ENCODE assay signal across 13 cellular contexts in the genomic region with DNA sequence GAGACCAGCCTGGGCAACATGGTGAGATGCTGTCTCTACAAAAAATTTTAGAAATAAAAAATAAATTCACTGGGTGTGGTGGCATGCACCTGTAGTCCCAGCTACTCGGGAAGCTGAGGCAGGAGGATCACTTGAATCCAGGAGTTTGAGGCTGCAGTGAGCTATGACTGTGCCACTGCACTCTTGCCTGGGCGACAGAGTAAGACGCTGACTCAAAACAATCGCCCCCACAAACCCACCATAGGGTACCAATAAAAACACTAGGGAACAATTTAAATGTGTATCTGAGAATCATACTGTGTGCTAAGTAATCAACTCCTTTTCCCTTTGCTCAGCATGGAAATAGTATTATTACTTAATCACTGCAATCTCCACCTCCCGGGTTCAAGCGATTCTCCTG. TPM values are rescaled to one million over a fixed set of nuclear protein-coding genes. Genes with fewer than 3 reads are reported as not detected.
DNase-seq lines count a peak whose midpoint lies in the region; ATAC-seq, FAIRE-seq and TF ChIP-seq lines count a peak whose summit lies in the region.
"Not testable (repeated sequence)": the region's sequence is repeated elsewhere in the genome, so short reads cannot be mapped to it uniquely, and the experiment has no call there.
"Had no signal": no experiment of that assay in that cellular context is flagged by ENCODE, and none has a peak within 500 bp of the region (broad histone marks: within the 10 kb centered on the region; RNA-seq: fewer than 3 reads in every experiment).

No MANE protein-coding gene starts in this region.

- not testable (repeated sequence) for FAIRE-seq in GM12878 (lab: Jason Lieb, UNC)

- H4K20me1 ChIP-seq in BLaER1 (peaks cover 85% of the 10 kb centered on the region), SK-N-SH (ENCODE audit: insufficient read depth) (peaks cover 86% of the 10 kb centered on the region), GM12878 (ENCODE audit: control insufficient read depth, insufficient read depth) (peaks cover 12% of the 10 kb centered on the region)

- CTCF ChIA-PET in SK-N-SH (lab: Yijun Ruan, JAX); naive thymus-derived CD4-positive, alpha-beta T cell (lab: Charles Lee): not testable (repeated sequence)
- CTCF ChIA-PET in GM12878 (lab: Yijun Ruan, JAX): interaction anchor here (0.7 to 1.1 kb wide), 2 partner anchors 9 to 27 kb away, joined by 3 to 4 read pairs; a partner anchor contains a TSS

- H3K9me3 Mint-ChIP-seq in activated T-helper 1 cell treated with anti-CD3 and anti-CD28 coated beads, Interleukin-12 subunit alpha, Interleukin-12 subunit beta, Interleukin-2, Interleukin-4 antibody, amounts not matched to agents 30 ng/mL and 10 ng/mL and 1 ng/mL, durations not matched to agents 14 hours and 24 hours and 36 hours; naive thymus-derived CD4-positive, alpha-beta T cell: not testable (repeated sequence)

- not testable (repeated sequence) for TF ChIP-seq RAD21 in SK-N-SH (IDR thresholded peaks at IDR 0.05; ENCODE audit: low read length); GM12878 (IDR thresholded peaks at IDR 0.05; ENCODE audit: insufficient read depth, low read depth, low read length)

- H3K4me3 Mint-ChIP-seq in activated T-helper 1 cell treated with anti-CD3 and anti-CD28 coated beads, Interleukin-12 subunit alpha, Interleukin-12 subunit beta, Interleukin-2, Interleukin-4 antibody, amounts not matched to agents 30 ng/mL and 10 ng/mL and 1 ng/mL, durations not matched to agents 14 hours and 24 hours and 36 hours: peak overlapping the region; percentile 99
- H3K4me3 Mint-ChIP-seq in naive thymus-derived CD4-positive, alpha-beta T cell: peak overlapping the region; percentile 23 to 100 (median 96)

- H3K9ac ChIP-seq in BLaER1; HUES48 (ENCODE audit: low read depth, low read length); SK-N-SH; GM12878 (ENCODE audit: control insufficient read depth, insufficient read depth, low read length): not testable (repeated sequence)

- BruUV-seq in GM12878 (replicated peaks; lab: Mats Ljungman, UMichigan): not testable (repeated sequence)

- TF ChIP-seq CTCF in SK-N-SH (IDR thresholded peaks at IDR 0.05); GM12878 (IDR thresholded peaks at IDR 0.05 in 2 of 3, conservative IDR thresholded peaks at IDR 0.05 in 1 of 3; ENCODE audit: control insufficient read depth in 2 of 3, extremely low read depth in 1 of 3, insufficient read depth in 1 of 3, low read depth in 3 of 3, low read length in 3 of 3): not testable (repeated sequence)

- not testable (repeated sequence) for DNase-seq in SK-N-SH; activated T-helper 1 cell treated with anti-CD3 and anti-CD28 coated beads, Interleukin-12 subunit alpha, Interleukin-12 subunit beta, Interleukin-2, Interleukin-4 antibody, amounts not matched to agents 30 ng/mL and 10 ng/mL and 1 ng/mL, durations not matched to agents 14 hours and 24 hours and 36 hours (ENCODE audit: low spot score); GM12878 (ENCODE audit: low read depth, low spot score); naive thymus-derived CD4-positive, alpha-beta T cell
- peak; percentile 26 to 42 for DNase-seq in activated CD4-positive, alpha-beta T cell treated with anti-CD3 and anti-CD28 coated beads, Interleukin-2, amount 50 U/mL, for 48 hours
- DNase-seq in stimulated activated CD4-positive, alpha-beta T cell treated with anti-CD3 and anti-CD28 coated beads, Interleukin-2, amount 100 ng/mL, for 4 hours (ENCODE audit: low read depth): peak; percentile 9

- peak overlapping the region; percentile 85 for H3K4me2 ChIP-seq in BLaER1
- H3K4me2 ChIP-seq in SK-N-SH: 0 out of 2 replicates have a peak overlapping the region, but pooled peaks have one; percentile 85
- peak overlapping the region; percentile 89 for H3K4me2 ChIP-seq in GM12878 (ENCODE audit: control insufficient read depth, insufficient read depth)

- 84% methylated on average over 6 of the region's 6 CpGs for WGBS in SK-N-SH (ENCODE audit: low lambda C conversion rate)
- 72% methylated on average over 6 of the region's 6 CpGs for WGBS in GM12878 (ENCODE audit: insufficient coverage, insufficient replicate concordance, low lambda C conversion rate, missing lambda C conversion rate)

- not testable (repeated sequence) for H3K4me3 ChIP-seq in BLaER1; SK-N-SH (ENCODE audit: low read depth in 2 of 2, low read length in 1 of 2)
- H3K4me3 ChIP-seq in HUES48 (ENCODE audit: low read depth, low read length) (peak overlapping the region; percentile 31; the same call in 1 of the 2 replicates), GM12878 (peak overlapping the region; percentile 27; the same call in 1 of the 2 replicates)
- peak overlapping the region; percentile 14 for H3K4me3 ChIP-seq in naive thymus-derived CD4-positive, alpha-beta T cell (ENCODE audit: low read length)

- H3K36me3 ChIP-seq in BLaER1: peaks cover 34% of the 10 kb centered on the region
- peaks cover 42% of the 10 kb centered on the region for H3K36me3 ChIP-seq in HUES48 (ENCODE audit: control insufficient read depth, insufficient read depth, low read length)
- H3K36me3 ChIP-seq in SK-N-SH (replicated peaks in 1 of 2; ENCODE audit: control insufficient read depth in 1 of 2, insufficient read depth in 2 of 2, low read length in 1 of 2): peaks cover 32 to 43% of the 10 kb centered on the region in 2 experiments
- not testable (repeated sequence) for H3K36me3 ChIP-seq in GM12878 (ENCODE audit: control insufficient read depth in 2 of 2, insufficient read depth in 2 of 2, low read length in 1 of 2)
- H3K36me3 ChIP-seq in naive thymus-derived CD4-positive, alpha-beta T cell (ENCODE audit: control insufficient read depth in 2 of 3, insufficient read depth in 3 of 3, low read length in 3 of 3): peaks cover 0 to 23% (median 7%) of the 10 kb centered on the region in 3 experiments

- H2AFZ ChIP-seq in SK-N-SH (ENCODE audit: low read depth); GM12878 (ENCODE audit: control insufficient read depth, low read depth, low read length): not testable (repeated sequence)

- H3K4me1 Mint-ChIP-seq in activated T-helper 1 cell treated with anti-CD3 and anti-CD28 coated beads, Interleukin-12 subunit alpha, Interleukin-12 subunit beta, Interleukin-2, Interleukin-4 antibody, amounts not matched to agents 30 ng/mL and 10 ng/mL and 1 ng/mL, durations not matched to agents 14 hours and 24 hours and 36 hours (ENCODE audit: low read depth): peaks cover 74% of the 10 kb centered on the region
- peaks cover 69 to 99% (median 90%) of the 10 kb centered on the region in 7 donors for H3K4me1 Mint-ChIP-seq in naive thymus-derived CD4-positive, alpha-beta T cell

- not testable (repeated sequence) for H3K27me3 Mint-ChIP-seq in activated T-helper 1 cell treated with anti-CD3 and anti-CD28 coated beads, Interleukin-12 subunit alpha, Interleukin-12 subunit beta, Interleukin-2, Interleukin-4 antibody, amounts not matched to agents 30 ng/mL and 10 ng/mL and 1 ng/mL, durations not matched to agents 14 hours and 24 hours and 36 hours (ENCODE audit: insufficient read depth); naive thymus-derived CD4-positive, alpha-beta T cell

- RAD21 ChIA-PET in GM12878 (lab: Charles Lee; ENCODE audit: unreplicated experiment): not testable (repeated sequence)

- H3K9me2 ChIP-seq in SK-N-SH: not testable (repeated sequence)

- H3K79me2 ChIP-seq in SK-N-SH (ENCODE audit: insufficient read depth) (peaks cover 91% of the 10 kb centered on the region), GM12878 (ENCODE audit: control insufficient read depth, insufficient read depth, low read length) (peaks cover 91% of the 10 kb centered on the region)

- ATAC-seq in GM12878; naive thymus-derived CD4-positive, alpha-beta T cell: not testable (repeated sequence)

- not testable (repeated sequence) for H3K27me3 ChIP-seq in BLaER1; HUES48 (ENCODE audit: control insufficient read depth, insufficient read depth, low read length); SK-N-SH (ENCODE audit: insufficient read depth); GM12878 (replicated peaks in 1 of 2; ENCODE audit: control insufficient read depth in 2 of 2, insufficient read depth in 2 of 2, low read length in 1 of 2); naive thymus-derived CD4-positive, alpha-beta T cell (ENCODE audit: control insufficient read depth in 2 of 2, insufficient read depth in 2 of 2, low read length in 2 of 2)

- peaks cover 63% of the 10 kb centered on the region for H3K4me1 ChIP-seq in BLaER1
- H3K4me1 ChIP-seq in HUES48 (ENCODE audit: control insufficient read depth, insufficient read depth, low read length): peaks cover 55% of the 10 kb centered on the region
- H3K4me1 ChIP-seq in SK-N-SH (ENCODE audit: control insufficient read depth in 1 of 2, insufficient read depth in 2 of 2, low read depth in 1 of 2, low read length in 1 of 2): peaks cover 11 to 50% of the 10 kb centered on the region in 2 experiments; a peak in 3 of 4 replicates
- peaks cover 26% of the 10 kb centered on the region for H3K4me1 ChIP-seq in GM12878 (ENCODE audit: control insufficient read depth, insufficient read depth, low read length)
- peaks cover 73 to 80% of the 10 kb centered on the region in 2 donors for H3K4me1 ChIP-seq in naive thymus-derived CD4-positive, alpha-beta T cell (ENCODE audit: control insufficient read depth in 2 of 2, insufficient read depth in 2 of 2, low read length in 2 of 2)

- TF ChIP-seq POLR2A in GM12878 (IDR thresholded peaks at IDR 0.05; ENCODE audit: low read depth, low read length): not testable (repeated sequence)

- H3F3A ChIP-seq in SK-N-SH (replicated peaks; ENCODE audit: insufficient read depth): not testable (repeated sequence)

- H3K27ac ChIP-seq in BLaER1; HUES48 (ENCODE audit: low read depth, low read length); SK-N-SH (ENCODE audit: low read depth in 2 of 2, low read length in 1 of 2); GM12878 (ENCODE audit: control insufficient read depth, insufficient read depth): not testable (repeated sequence)
- H3K27ac ChIP-seq in naive thymus-derived CD4-positive, alpha-beta T cell (ENCODE audit: low read depth, low read length): peak overlapping the region; percentile 97

- intact Hi-C loops in activated T-helper 1 cell treated with anti-CD3 and anti-CD28 coated beads, Interleukin-12 subunit alpha, Interleukin-12 subunit beta, Interleukin-2, Interleukin-4 antibody, amounts not matched to agents 30 ng/mL and 10 ng/mL and 1 ng/mL, durations not matched to agents 14 hours and 24 hours and 36 hours (cut with micrococcal nuclease): loop anchor here (10.0 kb wide), 1 partner anchor 1679 kb away; a partner anchor contains a TSS
- intact Hi-C loops in GM12878 (cut with micrococcal nuclease; ENCODE audit: unreplicated experiment): not testable (repeated sequence)
- intact Hi-C loops in naive thymus-derived CD4-positive, alpha-beta T cell (cut with micrococcal nuclease): loop anchor here (1.0 to 10.0 kb wide), 2 partner anchors 7 to 409 kb away; no protein-coding TSS in a partner anchor

- POLR2A ChIA-PET in SK-N-SH (lab: Yijun Ruan, JAX): not testable (repeated sequence)
- POLR2A ChIA-PET in GM12878 (lab: Charles Lee): interaction anchor here (0.6 kb wide), 1 partner anchor 863 kb away, joined by 7 read pairs; no protein-coding TSS in a partner anchor
- POLR2A ChIA-PET in naive thymus-derived CD4-positive, alpha-beta T cell (lab: Charles Lee): interaction anchor here (0.6 to 5.4 kb wide), 4 partner anchors 9 to 815 kb away, joined by 3 to 36 read pairs (median 3); a partner anchor contains a TSS

- in situ Hi-C loops in GM12878 (cut with MboI): not testable (repeated sequence)

- not testable (repeated sequence) for TF ChIP-seq EP300 in SK-N-SH (IDR thresholded peaks at IDR 0.05; ENCODE audit: borderline replicate concordance in 1 of 2, low read depth in 1 of 2, low read length in 1 of 2); GM12878 (IDR thresholded peaks at IDR 0.05; ENCODE audit: borderline replicate concordance in 1 of 2, control insufficient read depth in 1 of 2, low read depth in 2 of 2, low read length in 2 of 2)

- peaks cover 37% of the 10 kb centered on the region for H3K36me3 Mint-ChIP-seq in activated T-helper 1 cell treated with anti-CD3 and anti-CD28 coated beads, Interleukin-12 subunit alpha, Interleukin-12 subunit beta, Interleukin-2, Interleukin-4 antibody, amounts not matched to agents 30 ng/mL and 10 ng/mL and 1 ng/mL, durations not matched to agents 14 hours and 24 hours and 36 hours (ENCODE audit: low read depth)
- peaks cover 4 to 32% (median 22%) of the 10 kb centered on the region in 5 donors for H3K36me3 Mint-ChIP-seq in naive thymus-derived CD4-positive, alpha-beta T cell

- H3K27ac Mint-ChIP-seq in activated T-helper 1 cell treated with anti-CD3 and anti-CD28 coated beads, Interleukin-12 subunit alpha, Interleukin-12 subunit beta, Interleukin-2, Interleukin-4 antibody, amounts not matched to agents 30 ng/mL and 10 ng/mL and 1 ng/mL, durations not matched to agents 14 hours and 24 hours and 36 hours: not testable (repeated sequence)
- H3K27ac Mint-ChIP-seq in naive thymus-derived CD4-positive, alpha-beta T cell: peak overlapping the region in 5 of 9 donors; percentile 68 to 100 (median 86)

- H3K9me3 ChIP-seq in BLaER1; HUES48 (ENCODE audit: control insufficient read depth, insufficient read depth, low read length); SK-N-SH; GM12878 (replicated peaks; ENCODE audit: control insufficient read depth, insufficient read depth, low read length); naive thymus-derived CD4-positive, alpha-beta T cell (ENCODE audit: control insufficient read depth in 2 of 3, low read length in 3 of 3): not testable (repeated sequence)

- SMC1A ChIA-PET in GM12878 (lab: Charles Lee; ENCODE audit: uncharacterized antibody, unreplicated experiment): interaction anchor here (0.9 to 1.0 kb wide), 2 partner anchors 9 to 14 kb away, joined by 3 read pairs; no protein-coding TSS in a partner anchor

RNA-seq across cellular contexts. Expression of a gene that starts 4.1 kb away (rescaled TPM):
- polyA plus RNA-seq in SK-N-SH (2012; rRNA removed) (151 and 249 TPM in 2 replicates), GM12878 (2011; rRNA removed) (294 and 451 TPM in 2 replicates), GM12878 (2014; fragmentation: Illumina TruSeq; extraction: Trizol) (321 and 392 TPM in 2 replicates), GM12878 (2014; fragmentation: Nextera tagmentation; extraction: Ambion mirVana) (100 to 1,000 TPM; 130 to 143 TPM), GM12878 (2014; rRNA removed) (160 and 185 TPM in 2 replicates), GM12878 (2016; fragmentation: Nextera tagmentation; extraction: Ambion mirVana) (100 to 1,000 TPM; 226 to 229 TPM)
- polyA plus RNA-seq in SK-N-SH (2012; cell fraction: cytosol; rRNA removed): 200 and 223 TPM in 2 replicates
- polyA plus RNA-seq in SK-N-SH (2012; cell fraction: nucleus; rRNA removed): 95.9 and 193 TPM in 2 replicates
- total RNA-seq in activated T-helper 1 cell treated with anti-CD3 and anti-CD28 coated beads, Interleukin-12 subunit alpha, Interleukin-12 subunit beta, Interleukin-2, Interleukin-4 antibody, amounts not matched to agents 30 ng/mL and 10 ng/mL and 1 ng/mL, durations not matched to agents 14 hours and 24 hours and 36 hours: 398 and 421 TPM in 2 replicates
- total RNA-seq in GM12878 (2013; cell fraction: nucleolus; rRNA removed): 277 and 287 TPM in 2 replicates
- total RNA-seq in GM12878 (2014; rRNA removed) (263 and 310 TPM in 2 replicates), GM12878 (2014; rRNA removed; fragmentation: Illumina TruSeq; extraction: Trizol) (390 and 393 TPM in 2 replicates), GM12878 (2021) (389 and 404 TPM in 2 replicates)
- 269 TPM for polyA plus RNA-seq in GM12878 (2011; ENCODE audit: low read depth)
- polyA plus RNA-seq in GM12878 (2011; cell fraction: cytosol; rRNA removed): 156 and 178 TPM in 2 replicates
- polyA plus RNA-seq in GM12878 (2011; cell fraction: nucleus; rRNA removed): 187 and 204 TPM in 2 replicates
- 377 and 799 TPM in 2 replicates for polyA plus RNA-seq in GM12878 (2012)
- 448 and 740 TPM in 2 replicates for polyA minus RNA-seq in GM12878 (2011; rRNA and poly(A)+ RNA removed)
- 142 and 182 TPM in 2 replicates for polyA minus RNA-seq in GM12878 (2011; cell fraction: cytosol; rRNA and poly(A)+ RNA removed)
- polyA minus RNA-seq in GM12878 (2011; cell fraction: nucleus; rRNA and poly(A)+ RNA removed): 86.4 and 110 TPM in 2 replicates
- total RNA-seq in naive thymus-derived CD4-positive, alpha-beta T cell: 100 to 1,000 TPM; 378 to 638 (median 561) TPM
- 100 to 1,000 TPM; 354 to 409 TPM for polyA plus RNA-seq in naive thymus-derived CD4-positive, alpha-beta T cell

RNA-seq across cellular contexts. Expression of a gene that starts 26.8 kb away (rescaled TPM):
- polyA plus RNA-seq in SK-N-SH (2012; rRNA removed) (29.8 and 41.1 TPM in 2 replicates), GM12878 (2011; rRNA removed) (47.7 and 78.7 TPM in 2 replicates), GM12878 (2014; fragmentation: Illumina TruSeq; extraction: Trizol) (23.3 and 27.7 TPM in 2 replicates), GM12878 (2014; fragmentation: Nextera tagmentation; extraction: Ambion mirVana) (10 to 100 TPM; 10.4 to 12.8 TPM), GM12878 (2014; rRNA removed) (51.6 and 55.3 TPM in 2 replicates), GM12878 (2016; fragmentation: Nextera tagmentation; extraction: Ambion mirVana) (10 to 100 TPM; 59.0 to 60.3 TPM)
- 34.8 and 40.5 TPM in 2 replicates for polyA plus RNA-seq in SK-N-SH (2012; cell fraction: cytosol; rRNA removed)
- polyA plus RNA-seq in SK-N-SH (2012; cell fraction: nucleus; rRNA removed): 24.7 and 25.3 TPM in 2 replicates
- total RNA-seq in activated T-helper 1 cell treated with anti-CD3 and anti-CD28 coated beads, Interleukin-12 subunit alpha, Interleukin-12 subunit beta, Interleukin-2, Interleukin-4 antibody, amounts not matched to agents 30 ng/mL and 10 ng/mL and 1 ng/mL, durations not matched to agents 14 hours and 24 hours and 36 hours: 59.4 and 65.0 TPM in 2 replicates
- 46.3 and 57.4 TPM in 2 replicates for total RNA-seq in GM12878 (2013; cell fraction: nucleolus; rRNA removed)
- total RNA-seq in GM12878 (2014; rRNA removed) (67.0 and 71.3 TPM in 2 replicates), GM12878 (2014; rRNA removed; fragmentation: Illumina TruSeq; extraction: Trizol) (34.3 and 35.6 TPM in 2 replicates), GM12878 (2021) (43.3 and 45.1 TPM in 2 replicates)
- 24.4 TPM for polyA plus RNA-seq in GM12878 (2011; ENCODE audit: low read depth)
- 25.1 and 46.3 TPM in 2 replicates for polyA plus RNA-seq in GM12878 (2011; cell fraction: cytosol; rRNA removed)
- 30.5 and 31.1 TPM in 2 replicates for polyA plus RNA-seq in GM12878 (2011; cell fraction: nucleus; rRNA removed)
- 36.9 and 42.6 TPM in 2 replicates for polyA plus RNA-seq in GM12878 (2012)
- 37.4 and 48.7 TPM in 2 replicates for polyA minus RNA-seq in GM12878 (2011; rRNA and poly(A)+ RNA removed)
- polyA minus RNA-seq in GM12878 (2011; cell fraction: cytosol; rRNA and poly(A)+ RNA removed): 11.4 and 22.7 TPM in 2 replicates
- polyA minus RNA-seq in GM12878 (2011; cell fraction: nucleus; rRNA and poly(A)+ RNA removed): 24.5 and 46.3 TPM in 2 replicates
- 10 to 100 TPM; 43.4 to 69.4 (median 61.2) TPM for total RNA-seq in naive thymus-derived CD4-positive, alpha-beta T cell
- 10 to 100 TPM; 32.7 to 50.7 TPM for polyA plus RNA-seq in naive thymus-derived CD4-positive, alpha-beta T cell

RNA-seq across cellular contexts. Expression of a gene that starts 37.1 kb away (rescaled TPM):
- polyA plus RNA-seq in SK-N-SH (2012; rRNA removed): 15.9 and 23.3 TPM in 2 replicates
- 25.6 and 30.4 TPM in 2 replicates for polyA plus RNA-seq in SK-N-SH (2012; cell fraction: cytosol; rRNA removed)
- polyA plus RNA-seq in SK-N-SH (2012; cell fraction: nucleus; rRNA removed): 4.3 and 10.7 TPM in 2 replicates
- total RNA-seq in activated T-helper 1 cell treated with anti-CD3 and anti-CD28 coated beads, Interleukin-12 subunit alpha, Interleukin-12 subunit beta, Interleukin-2, Interleukin-4 antibody, amounts not matched to agents 30 ng/mL and 10 ng/mL and 1 ng/mL, durations not matched to agents 14 hours and 24 hours and 36 hours: 57.5 and 62.1 TPM in 2 replicates
- total RNA-seq in GM12878 (2013; cell fraction: nucleolus; rRNA removed): 18.4 and 19.1 TPM in 2 replicates
- total RNA-seq in GM12878 (2014; rRNA removed): 65.7 and 81.7 TPM in 2 replicates
- 71.3 and 72.0 TPM in 2 replicates for total RNA-seq in GM12878 (2014; rRNA removed; fragmentation: Illumina TruSeq; extraction: Trizol)
- total RNA-seq in GM12878 (2021): 48.6 and 49.9 TPM in 2 replicates
- polyA plus RNA-seq in GM12878 (2011; ENCODE audit: low read depth): 22.8 TPM
- polyA plus RNA-seq in GM12878 (2011; rRNA removed): 73.2 and 110 TPM in 2 replicates
- 28.8 and 36.8 TPM in 2 replicates for polyA plus RNA-seq in GM12878 (2011; cell fraction: cytosol; rRNA removed)
- 11.9 and 13.6 TPM in 2 replicates for polyA plus RNA-seq in GM12878 (2011; cell fraction: nucleus; rRNA removed)
- 36.8 and 37.2 TPM in 2 replicates for polyA plus RNA-seq in GM12878 (2012)
- 67.0 and 91.3 TPM in 2 replicates for polyA plus RNA-seq in GM12878 (2014; fragmentation: Illumina TruSeq; extraction: Trizol)
- 10 to 100 TPM; 31.7 to 33.0 TPM for polyA plus RNA-seq in GM12878 (2014; fragmentation: Nextera tagmentation; extraction: Ambion mirVana)
- 31.6 and 36.7 TPM in 2 replicates for polyA plus RNA-seq in GM12878 (2014; rRNA removed)
- 10 to 100 TPM; 66.7 to 68.1 TPM for polyA plus RNA-seq in GM12878 (2016; fragmentation: Nextera tagmentation; extraction: Ambion mirVana)
- polyA minus RNA-seq in GM12878 (2011; rRNA and poly(A)+ RNA removed): 70.7 and 94.7 TPM in 2 replicates
- polyA minus RNA-seq in GM12878 (2011; cell fraction: cytosol; rRNA and poly(A)+ RNA removed): 29.0 and 32.0 TPM in 2 replicates
- 8.9 and 12.2 TPM in 2 replicates for polyA minus RNA-seq in GM12878 (2011; cell fraction: nucleus; rRNA and poly(A)+ RNA removed)
- 10 to 100 TPM; 22.3 to 56.0 (median 25.0) TPM for total RNA-seq in naive thymus-derived CD4-positive, alpha-beta T cell
- polyA plus RNA-seq in naive thymus-derived CD4-positive, alpha-beta T cell: 10 to 100 TPM; 15.7 to 23.4 TPM

RNA-seq across cellular contexts. Expression of a gene that starts 58.4 kb away (rescaled TPM):
- polyA plus RNA-seq in SK-N-SH (2012; rRNA removed) (not detected in 2 replicates), GM12878 (2011; rRNA removed) (not detected in 2 replicates), GM12878 (2014; fragmentation: Illumina TruSeq; extraction: Trizol) (0.12 TPM in 1 of 2 replicates, not detected in the other), GM12878 (2014; fragmentation: Nextera tagmentation; extraction: Ambion mirVana) (not detected), GM12878 (2014; rRNA removed) (0.14 TPM in 1 of 2 replicates, not detected in the other), GM12878 (2016; fragmentation: Nextera tagmentation; extraction: Ambion mirVana) (under 1 TPM in 1 of 2 experiments, not detected in 1; 0.30 TPM)
- not detected in 2 replicates for polyA plus RNA-seq in SK-N-SH (2012; cell fraction: cytosol; rRNA removed)
- not detected in 2 replicates for polyA plus RNA-seq in SK-N-SH (2012; cell fraction: nucleus; rRNA removed)
- 0.56 TPM in 1 of 2 replicates, not detected in the other for total RNA-seq in activated T-helper 1 cell treated with anti-CD3 and anti-CD28 coated beads, Interleukin-12 subunit alpha, Interleukin-12 subunit beta, Interleukin-2, Interleukin-4 antibody, amounts not matched to agents 30 ng/mL and 10 ng/mL and 1 ng/mL, durations not matched to agents 14 hours and 24 hours and 36 hours
- total RNA-seq in GM12878 (2013; cell fraction: nucleolus; rRNA removed): not detected in 2 replicates
- total RNA-seq in GM12878 (2014; rRNA removed) (not detected in 2 replicates), GM12878 (2014; rRNA removed; fragmentation: Illumina TruSeq; extraction: Trizol) (not detected in 2 replicates), GM12878 (2021) (not detected in 2 replicates)
- not detected for polyA plus RNA-seq in GM12878 (2011; ENCODE audit: low read depth)
- not detected in 2 replicates for polyA plus RNA-seq in GM12878 (2011; cell fraction: cytosol; rRNA removed)
- not detected in 2 replicates for polyA plus RNA-seq in GM12878 (2011; cell fraction: nucleus; rRNA removed)
- polyA plus RNA-seq in GM12878 (2012): 0.08 TPM in 1 of 2 replicates, not detected in the other
- polyA minus RNA-seq in GM12878 (2011; rRNA and poly(A)+ RNA removed): not detected in 2 replicates
- polyA minus RNA-seq in GM12878 (2011; cell fraction: cytosol; rRNA and poly(A)+ RNA removed): not detected in 2 replicates
- not detected in 2 replicates for polyA minus RNA-seq in GM12878 (2011; cell fraction: nucleus; rRNA and poly(A)+ RNA removed)
- total RNA-seq in naive thymus-derived CD4-positive, alpha-beta T cell: not detected
- not detected for polyA plus RNA-seq in naive thymus-derived CD4-positive, alpha-beta T cell
- total RNA-seq: activated CD8-positive, alpha-beta memory T cell treated with anti-CD3 and anti-CD28 coated beads for 36 hours; cardiac muscle cell; mesothelial cell of epicardium; right atrium auricular region had no signal
- polyA plus RNA-seq: cardiac muscle cell, urinary bladder had no signal
